In the genomic region with DNA sequence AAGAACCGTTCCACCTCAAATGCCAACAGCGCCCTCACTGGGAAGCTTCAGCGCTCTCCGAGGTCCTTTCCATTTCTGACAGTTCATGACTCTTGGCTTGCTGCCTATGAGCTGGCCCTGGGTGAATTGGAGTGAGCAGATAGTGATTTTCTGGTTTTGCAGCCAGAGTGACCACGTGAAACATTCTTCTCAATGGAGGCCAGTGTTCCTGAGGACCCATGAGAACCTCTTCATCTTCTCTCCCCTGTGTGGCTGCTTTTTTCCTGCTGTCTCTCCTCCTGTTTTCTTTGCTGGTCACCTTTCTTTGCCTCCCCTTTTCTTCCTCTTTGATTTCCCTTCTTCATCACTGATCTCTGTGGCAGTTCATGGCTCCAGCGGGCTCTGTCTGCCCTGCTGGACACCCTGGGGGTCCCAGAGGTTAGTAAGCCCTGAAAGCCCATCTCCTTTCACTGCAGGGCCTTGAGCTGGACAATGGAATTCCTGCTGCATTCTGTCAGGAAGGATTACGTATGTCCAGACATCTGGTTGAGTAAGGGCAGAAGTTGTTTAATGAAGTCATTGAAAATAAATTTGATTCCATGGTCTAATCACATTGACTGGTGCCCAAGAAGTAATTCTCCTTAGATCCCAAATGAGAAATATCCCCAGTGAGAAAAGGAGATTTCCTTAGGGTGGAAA, we compare ENCODE assay signal across 9 cellular contexts. TPM values are rescaled to one million over a fixed set of nuclear protein-coding genes. Genes with fewer than 3 reads are reported as not detected.
DNase-seq lines count a peak whose midpoint lies in the region; ATAC-seq, FAIRE-seq and TF ChIP-seq lines count a peak whose summit lies in the region.
"Had no signal": no experiment of that assay in that cellular context is flagged by ENCODE, and none has a peak within 500 bp of the region (broad histone marks: within the 10 kb centered on the region; RNA-seq: fewer than 3 reads in every experiment).

No MANE protein-coding gene starts in this region.

- H3K27ac ChIP-seq in HUES64 (ENCODE audit: low read depth, low read length), result peak overlapping the region; percentile 34; the same call in 1 of the 2 replicates
- H3K27ac ChIP-seq in H1 (ENCODE audit: low read depth, low read length), result no peak overlapping the region
- no peak overlapping the region for H3K27ac ChIP-seq in caudate nucleus (ENCODE audit: low read depth, low read length)

- H3K27me3 ChIP-seq in HUES64 (ENCODE audit: insufficient read depth, low read length), result no peaks in the 10 kb centered on the region
- H3K27me3 ChIP-seq in H1 (replicated peaks in 1 of 4; ENCODE audit: control insufficient read depth in 3 of 4, extremely low read depth in 1 of 4, insufficient read depth in 3 of 4, low read length in 3 of 4), result no peaks in the 10 kb centered on the region

- ATAC-seq in GM18502 (IDR thresholded peaks at IDR 0.05; ENCODE audit: poor library complexity, unreplicated experiment) (no peak), GM18519 (IDR thresholded peaks at IDR 0.05; ENCODE audit: low FRiP score, unreplicated experiment) (no peak)

- H3K36me3 ChIP-seq in HUES64 (ENCODE audit: insufficient read depth, low read length), result peaks cover 100% of the 10 kb centered on the region
- H3K36me3 ChIP-seq in H1 (ENCODE audit: control insufficient read depth in 2 of 4, insufficient read depth in 4 of 4, low read length in 3 of 4), result peaks cover 45 to 94% (median 64%) of the 10 kb centered on the region in 4 experiments

- peak; percentile 33 for DNase-seq in ELR (ENCODE audit: low read depth)
- no peak for DNase-seq in H1 (ENCODE audit: low read depth in 1 of 2, low spot score in 2 of 2)
- peak; percentile 92 for DNase-seq in myocyte (ENCODE audit: low read depth)
- no peak for DNase-seq in caudate nucleus (lab: John Stamatoyannopoulos, UW)
- DNase-seq in NCI-H1092 treated with DMSO at 0.1 percent for 48 hours (lab: John Stamatoyannopoulos, UW), result no peak
- DNase-seq: cortex of kidney had no signal

- H3K9ac ChIP-seq in HUES64 (ENCODE audit: low read depth, low read length) (no peak overlapping the region), H1 (replicated peaks in 1 of 4; ENCODE audit: extremely low read depth in 1 of 4, low read depth in 3 of 4, low read length in 3 of 4) (no peak overlapping the region)

- TF ChIP-seq EP300 in H1 (IDR thresholded peaks at IDR 0.05; ENCODE audit: borderline replicate concordance in 1 of 2, low read depth in 2 of 2, low read length in 2 of 2), result no peak

- H2BK15ac ChIP-seq in H1 (ENCODE audit: low read length), result no peak overlapping the region

- H2BK20ac ChIP-seq in H1 (ENCODE audit: low read length), result no peak overlapping the region

- no peaks in the 10 kb centered on the region for H3K23me2 ChIP-seq in H1 (ENCODE audit: low read depth, low read length)

- H3K14ac ChIP-seq in H1 (ENCODE audit: insufficient read length), result no peak overlapping the region

- TF ChIP-seq RAD21 in H1 (IDR thresholded peaks at IDR 0.05 in 1 of 2, conservative IDR thresholded peaks at IDR 0.05 in 1 of 2; ENCODE audit: low read depth in 2 of 2, low read length in 2 of 2), result peak; percentile 29 to 58

- no peak overlapping the region for H3K56ac ChIP-seq in H1 (replicated peaks; ENCODE audit: insufficient read length, low read depth, low read length)

- POLR2A ChIA-PET in H1 (lab: Charles Lee; ENCODE audit: partially characterized antibody), result interaction anchor here (1.0 to 12.9 kb wide), 14 partner anchors 8 to 312 kb away, joined by 3 to 240 read pairs (median 4); partner anchors contain the start of gene VASH2

- H3K4me1 ChIP-seq in HUES64 (ENCODE audit: insufficient read depth, low read length) (peaks cover 27% of the 10 kb centered on the region), H1 (replicated peaks in 1 of 4; ENCODE audit: control insufficient read depth in 3 of 4, insufficient read depth in 4 of 4, low read length in 3 of 4) (peaks cover 0 to 11% (median 5%) of the 10 kb centered on the region in 4 experiments)

- no peak overlapping the region for H4K91ac ChIP-seq in H1 (replicated peaks; ENCODE audit: insufficient read length, low read length)

- H3K79me2 ChIP-seq in H1 (ENCODE audit: control insufficient read depth in 1 of 2, insufficient read depth in 2 of 2, low read length in 2 of 2), result no peaks in the 10 kb centered on the region

- no peak overlapping the region for H2BK12ac ChIP-seq in H1 (ENCODE audit: low read depth, low read length)

- H4K8ac ChIP-seq in H1 (ENCODE audit: extremely low read depth, insufficient read depth, low read length), result no peak overlapping the region

- no peak overlapping the region for H3K18ac ChIP-seq in H1 (ENCODE audit: extremely low read depth, low read length)

- 85% methylated on average over 7 of the region's 7 CpGs for WGBS in HUES64
- 89% methylated on average over 7 of the region's 7 CpGs; no CpG with 5 or more reads in 1 of the 2 experiments for WGBS in H1 (ENCODE audit: extremely low coverage in 1 of 2, insufficient coverage in 1 of 2, insufficient read length in 1 of 2, insufficient replicate concordance in 2 of 2, low coverage in 1 of 2, low lambda C conversion rate in 2 of 2, missing lambda C conversion rate in 1 of 2), 2 experiments

- no peak overlapping the region for H3K23ac ChIP-seq in H1 (ENCODE audit: insufficient read length)

- TF ChIP-seq CTCF in H1 (IDR thresholded peaks at IDR 0.05; ENCODE audit: control extremely low read depth in 1 of 3, insufficient read depth in 1 of 3, low read depth in 1 of 3, low read length in 3 of 3), result peak; percentile 37 to 59 (median 45); a peak in 3 of 4 replicates

- TF ChIP-seq POLR2A in H1 (IDR thresholded peaks at IDR 0.05; ENCODE audit: control extremely low read depth in 1 of 2, low read depth in 2 of 2, low read length in 2 of 2), result peak; percentile 2 to 73

- H2AK5ac ChIP-seq in H1 (ENCODE audit: low read depth, low read length), result no peak overlapping the region

- H2BK120ac ChIP-seq in H1 (replicated peaks; ENCODE audit: low read depth, low read length), result no peak overlapping the region

- no peak overlapping the region for H3K4ac ChIP-seq in H1 (replicated peaks; ENCODE audit: insufficient read length, low read depth, low read length)

- H3K4me2 ChIP-seq in H1 (ENCODE audit: insufficient read depth in 1 of 2, low read depth in 2 of 2, low read length in 2 of 2), result no peak overlapping the region

- H3K79me1 ChIP-seq in H1 (ENCODE audit: low read depth, low read length), result peaks cover 3% of the 10 kb centered on the region; the same call in 1 of the 2 replicates

- H4K5ac ChIP-seq in H1 (ENCODE audit: insufficient read length, low read depth, low read length), result no peak overlapping the region

- H2BK5ac ChIP-seq in H1 (ENCODE audit: low read depth, low read length), result no peak overlapping the region; the same call in 1 of the 2 replicates

- H3K9me3 ChIP-seq in HUES64 (ENCODE audit: insufficient read depth, low read depth, low read length), result no peaks in the 10 kb centered on the region
- H3K9me3 ChIP-seq in H1 (ENCODE audit: insufficient read depth in 2 of 2, low read depth in 1 of 2, low read length in 1 of 2), result no peaks in the 10 kb centered on the region

- H4K20me1 ChIP-seq in H1 (replicated peaks in 1 of 2; ENCODE audit: control insufficient read depth in 1 of 2, insufficient read depth in 2 of 2, low read length in 2 of 2), result peaks cover under 1 to 15% of the 10 kb centered on the region in 2 experiments

- H3K4me3 ChIP-seq in HUES64 (ENCODE audit: low read length) (no peak overlapping the region), H1 (ENCODE audit: extremely low read depth in 1 of 4, insufficient read depth in 2 of 4, low read depth in 3 of 4, low read length in 4 of 4) (no peak overlapping the region)

- CTCF ChIA-PET in H1 (lab: Charles Lee; ENCODE audit: partially characterized antibody), result interaction anchor here (0.7 to 4.9 kb wide), 11 partner anchors 9 to 147 kb away, joined by 3 to 64 read pairs (median 6); partner anchors contain the start of gene FLVCR1

- H2AFZ ChIP-seq in H1 (ENCODE audit: low read length), result no peak overlapping the region

- FAIRE-seq in H1 (lab: Jason Lieb, UNC), result no peak

TF ChIP-seq in H1, 55 proteins besides CTCF, POLR2A, EP300 and RAD21 (continues in another document):
- no peak for TF ChIP-seq ATF2 (IDR thresholded peaks at IDR 0.05; ENCODE audit: low read length)

RNA-seq across cellular contexts. Expression of gene VASH2, which starts 29.9 kb away (rescaled TPM):
- 79.9 TPM for polyA plus RNA-seq in HUES64 (2013, experiment 1 of 2)
- 70.5 TPM for polyA plus RNA-seq in HUES64 (2013, experiment 2 of 2)
- 184 and 187 TPM in 2 replicates for total RNA-seq in H1 (2021; fragmentation: NEBNext Ultra II Directional; extraction: Animal tissue kit (Norgen Biotek cat#: 25700))
- polyA plus RNA-seq in H1 (2011; rRNA removed), result 44.0 and 51.4 TPM in 2 replicates
- polyA plus RNA-seq in H1 (2011; cell fraction: cytosol; rRNA removed), result 58.3 TPM
- 162 TPM for polyA plus RNA-seq in H1 (2011; cell fraction: nucleus; rRNA removed)
- 80.3 to 102 TPM (median 93.1 TPM) in 4 replicates for polyA plus RNA-seq in H1 (2012, experiment 1 of 2)
- 13.9 TPM for polyA plus RNA-seq in H1 (2012, experiment 2 of 2)
- polyA plus RNA-seq in H1 (2013, experiment 1 of 2), result 125 TPM
- 109 TPM for polyA plus RNA-seq in H1 (2013, experiment 2 of 2)
- polyA minus RNA-seq in H1 (2011; rRNA and poly(A)+ RNA removed), result 145 and 147 TPM in 2 replicates
- 113 TPM for polyA minus RNA-seq in H1 (2011; cell fraction: cytosol; rRNA and poly(A)+ RNA removed)
- 237 TPM for polyA minus RNA-seq in H1 (2011; cell fraction: nucleus; rRNA and poly(A)+ RNA removed)
- total RNA-seq in myocyte, result 75.0 and 113 TPM in 2 replicates
- polyA plus RNA-seq in myocyte (2012), result 57.7 TPM

RNA-seq across cellular contexts. Expression of gene ANGEL2, which starts 35.4 kb away (rescaled TPM):
- 28.3 TPM for polyA plus RNA-seq in HUES64 (2013, experiment 1 of 2)
- 21.7 TPM for polyA plus RNA-seq in HUES64 (2013, experiment 2 of 2)
- 36.0 and 39.9 TPM in 2 replicates for total RNA-seq in H1 (2021; fragmentation: NEBNext Ultra II Directional; extraction: Animal tissue kit (Norgen Biotek cat#: 25700))
- polyA plus RNA-seq in H1 (2011; rRNA removed), result 15.7 and 18.1 TPM in 2 replicates
- 17.6 TPM for polyA plus RNA-seq in H1 (2011; cell fraction: cytosol; rRNA removed)
- 14.5 TPM for polyA plus RNA-seq in H1 (2011; cell fraction: nucleus; rRNA removed)
- polyA plus RNA-seq in H1 (2012, experiment 1 of 2), result 17.1 to 25.9 TPM (median 19.9 TPM) in 4 replicates
- 3.5 TPM for polyA plus RNA-seq in H1 (2012, experiment 2 of 2)
- polyA plus RNA-seq in H1 (2013, experiment 1 of 2), result 24.0 TPM
- polyA plus RNA-seq in H1 (2013, experiment 2 of 2), result 20.7 TPM
- polyA minus RNA-seq in H1 (2011; rRNA and poly(A)+ RNA removed), result 29.8 and 44.0 TPM in 2 replicates
- polyA minus RNA-seq in H1 (2011; cell fraction: cytosol; rRNA and poly(A)+ RNA removed), result 27.1 TPM
- 45.1 TPM for polyA minus RNA-seq in H1 (2011; cell fraction: nucleus; rRNA and poly(A)+ RNA removed)
- total RNA-seq in myocyte, result 36.3 and 59.0 TPM in 2 replicates
- polyA plus RNA-seq in myocyte (2012), result 15.8 TPM

Comparison
In these comparisons a context has a peak if more than half of its experiments do, and no peak if none do; other contexts are left out.
1. DNase-seq: peak in ELR (single experiment) and myocyte (single experiment); none in H1 (0 of 2), caudate nucleus (0 of 61) and NCI-H1092 treated with DMSO at 0.1 percent for 48 hours (single experiment).